In genomic region chr12:120834489-120835303, GRCh38 we compare ENCODE assay signal across 12 cellular contexts.
DNase-seq lines count a peak whose midpoint lies in the region; ATAC-seq and TF ChIP-seq lines count a peak whose summit lies in the region.
"Had no signal": no experiment of that assay in that cellular context is flagged by ENCODE, and none has a peak within 500 bp of the region (broad histone marks: within the 10 kb centered on the region; RNA-seq: fewer than 3 reads in every experiment).

No MANE protein-coding gene starts in this region.

- ATAC-seq in memory B cell (ENCODE audit: low read depth), result no peak

- H3K4me2 ChIP-seq in BLaER1 (peak overlapping the region; percentile 70), OCI-LY3 (ENCODE audit: low read length) (peak overlapping the region; percentile 69)

- H2AFZ ChIP-seq in OCI-LY3 (ENCODE audit: low read depth, low read length), result no peak overlapping the region

- intact Hi-C loops in lower leg skin (cut with DNase I; ENCODE audit: low total_unique reads), result no loop called here

- peak overlapping the region; percentile 72 for H3K27ac Mint-ChIP-seq in memory B cell

- H3K27ac ChIP-seq in BLaER1, result no peak overlapping the region
- H3K27ac ChIP-seq in OCI-LY3 (ENCODE audit: low read length), result peak overlapping the region; percentile 66

- H3K4me3 ChIP-seq in BLaER1 (no peak overlapping the region), GM12875 (ENCODE audit: low read depth, low read length) (peak overlapping the region; percentile 2), OCI-LY3 (ENCODE audit: low read length) (peak overlapping the region; percentile 31), lower leg skin (ENCODE audit: low read depth, poor library complexity, severe bottlenecking) (no peak overlapping the region)

- H3K9ac ChIP-seq in BLaER1 (no peak overlapping the region), OCI-LY3 (ENCODE audit: low read length) (peak overlapping the region; percentile 41)

- H3K9me3 ChIP-seq in BLaER1 (no peaks in the 10 kb centered on the region), OCI-LY3 (ENCODE audit: insufficient read depth, low read length) (no peaks in the 10 kb centered on the region)

- H3K4me1 Mint-ChIP-seq in memory B cell, result peaks cover 30% of the 10 kb centered on the region

- H3K9me3 Mint-ChIP-seq in memory B cell, result no peaks in the 10 kb centered on the region

- H3K27me3 ChIP-seq in BLaER1 (no peaks in the 10 kb centered on the region), OCI-LY3 (ENCODE audit: low read depth, low read length) (no peaks in the 10 kb centered on the region)

- 70 to 73% methylated on average over 4 of the region's 4 CpGs for WGBS in lower leg skin, 2 donors

- H3K36me3 ChIP-seq in BLaER1, result no peaks in the 10 kb centered on the region
- H3K36me3 ChIP-seq in OCI-LY3 (replicated peaks; ENCODE audit: low read depth, low read length), result peaks cover 4% of the 10 kb centered on the region

- TF ChIP-seq CTCF in GM12875 (IDR thresholded peaks at IDR 0.05; ENCODE audit: borderline replicate concordance, insufficient read depth, low read depth, low read length), result no peak
- no peak for TF ChIP-seq CTCF in OCI-LY3 (IDR thresholded peaks at IDR 0.05; ENCODE audit: low read depth, low read length)
- TF ChIP-seq CTCF in lower leg skin (IDR thresholded peaks at IDR 0.05), result no peak

- DNase-seq in memory B cell (ENCODE audit: low spot score in 2 of 2) (no peak), foreskin melanocyte (no peak), Kasumi-1 (lab: John Stamatoyannopoulos, UW) (no peak), lower leg skin (ENCODE audit: low spot score in 2 of 2) (no peak)
- DNase-seq in stimulated activated CD4-positive, alpha-beta T cell treated with anti-CD3 and anti-CD28 coated beads, Interleukin-4, amount 100 ng/mL, for 4 hours, result no peak
- DNase-seq: H7, kidney, NCI-H1105, posterior cingulate gyrus had no signal

- peaks cover 40% of the 10 kb centered on the region for H3K4me1 ChIP-seq in BLaER1
- peaks cover 56% of the 10 kb centered on the region for H3K4me1 ChIP-seq in OCI-LY3 (ENCODE audit: low read length)

- no peaks in the 10 kb centered on the region for H3K27me3 Mint-ChIP-seq in memory B cell

- peaks cover 3% of the 10 kb centered on the region for H3K36me3 Mint-ChIP-seq in memory B cell

- H3K79me2 ChIP-seq in OCI-LY3 (ENCODE audit: low read length), result peaks cover 80% of the 10 kb centered on the region

- H4K20me1 ChIP-seq in BLaER1 (peaks cover 86% of the 10 kb centered on the region), OCI-LY3 (ENCODE audit: insufficient read depth, low read length) (no peaks in the 10 kb centered on the region)

- H3K4me3 Mint-ChIP-seq in memory B cell, result peak overlapping the region; percentile 4

- no peak for TF ChIP-seq POLR2A in lower leg skin (IDR thresholded peaks at IDR 0.05)

Comparison
In these comparisons a context has a peak if more than half of its experiments do, and no peak if none do; other contexts are left out.
1. H3K4me3 ChIP-seq: peak in GM12875 (single experiment) and OCI-LY3 (single experiment); none in BLaER1 (single experiment) and lower leg skin (single experiment).